8 cellular contexts compared by ENCODE assay signal in the genomic region with DNA sequence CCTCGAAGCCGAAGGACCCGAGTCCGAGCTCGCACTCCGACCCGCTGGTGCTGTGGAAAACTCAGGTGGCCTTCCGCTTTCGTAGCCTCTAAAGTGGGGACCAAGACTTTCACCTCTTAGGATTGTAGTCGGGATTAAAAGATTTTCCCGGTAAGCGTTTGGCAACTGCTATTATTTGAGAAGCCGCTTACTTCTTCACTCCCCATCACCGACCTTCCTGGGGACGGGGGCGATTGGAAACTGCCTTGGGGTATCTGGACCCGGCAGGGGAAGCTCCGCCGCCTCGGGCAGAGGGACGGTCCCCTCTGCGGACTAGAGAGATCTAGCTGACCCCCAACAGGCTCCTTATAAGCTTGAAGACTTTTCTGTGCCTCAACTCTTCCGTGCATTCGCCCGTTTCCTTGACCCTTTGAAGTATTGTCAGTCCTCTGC. TPM values are rescaled to one million over a fixed set of nuclear protein-coding genes. Genes with fewer than 3 reads are reported as not detected.
DNase-seq lines count a peak whose midpoint lies in the region; ATAC-seq, FAIRE-seq and TF ChIP-seq lines count a peak whose summit lies in the region.

No MANE protein-coding gene starts in this region.

- peaks cover 65% of the 10 kb centered on the region for H3K4me1 Mint-ChIP-seq in HFFc6 (ENCODE audit: low read depth)
- H3K4me1 Mint-ChIP-seq in memory B cell: peaks cover 15% of the 10 kb centered on the region

- TF ChIP-seq POLR2A in body of pancreas (IDR thresholded peaks at IDR 0.05) (no peak), uterus (IDR thresholded peaks at IDR 0.05) (no peak)

- no peak for FAIRE-seq in frontal cortex (lab: Jason Lieb, UNC)

- H3K79me2 ChIP-seq in ACC112 (ENCODE audit: control insufficient read depth, insufficient read depth, low read length, unreplicated experiment): peaks cover 42% of the 10 kb centered on the region

- H2AFZ ChIP-seq in ACC112 (ENCODE audit: low read length, unreplicated experiment): peak overlapping the region; percentile 5

- H3K9me3 Mint-ChIP-seq in HFFc6: no peaks in the 10 kb centered on the region
- no peaks in the 10 kb centered on the region for H3K9me3 Mint-ChIP-seq in memory B cell

- H3K27me3 ChIP-seq in ACC112 (ENCODE audit: insufficient read depth, low read length) (no peaks in the 10 kb centered on the region), body of pancreas (no peaks in the 10 kb centered on the region), uterus (no peaks in the 10 kb centered on the region)

- H3K4me3 ChIP-seq in ACC112 (ENCODE audit: low read depth, low read length) (peak overlapping the region; percentile 87), body of pancreas (peak overlapping the region; percentile 54 to 61), uterus (peak overlapping the region; percentile 54 to 90)

- H3K9me3 ChIP-seq in body of pancreas (no peaks in the 10 kb centered on the region), uterus (no peaks in the 10 kb centered on the region)

- peaks cover 46% of the 10 kb centered on the region for H3K4me1 ChIP-seq in ACC112 (ENCODE audit: control insufficient read depth, insufficient read depth, low read length, unreplicated experiment)
- H3K4me1 ChIP-seq in body of pancreas: peaks cover 42% of the 10 kb centered on the region
- H3K4me1 ChIP-seq in uterus: peaks cover 8 to 19% of the 10 kb centered on the region in 2 donors

- H3K27me3 Mint-ChIP-seq in HFFc6 (ENCODE audit: insufficient read depth) (no peaks in the 10 kb centered on the region), memory B cell (peaks cover 2% of the 10 kb centered on the region)

- no peaks in the 10 kb centered on the region; the same call in 1 of the 2 replicates for H3K36me3 ChIP-seq in ACC112 (ENCODE audit: insufficient read depth, low read length)
- H3K36me3 ChIP-seq in body of pancreas (replicated peaks in 1 of 2; ENCODE audit: insufficient read depth in 1 of 2, low read depth in 2 of 2): no peaks in the 10 kb centered on the region
- H3K36me3 ChIP-seq in uterus: no peaks in the 10 kb centered on the region

- H3K27ac Mint-ChIP-seq in HFFc6 (peak overlapping the region; percentile 77), memory B cell (peak overlapping the region; percentile 90)

- H3K4me3 Mint-ChIP-seq in HFFc6: peak overlapping the region; percentile 91
- peak overlapping the region; percentile 78 for H3K4me3 Mint-ChIP-seq in memory B cell

- no peak for DNase-seq in HFFc6
- DNase-seq in body of pancreas: no peak
- peak in 1 of 2 donors; percentile 16 for DNase-seq in memory B cell (ENCODE audit: low spot score in 2 of 2)
- DNase-seq in uterus: no peak
- DNase-seq in foreskin melanocyte: no peak
- no peak for DNase-seq in frontal cortex (ENCODE audit: low spot score in 2 of 2)

- no peak for ATAC-seq in body of pancreas
- ATAC-seq in memory B cell (ENCODE audit: low read depth): no peak
- ATAC-seq in HG03139 (IDR thresholded peaks at IDR 0.05; ENCODE audit: unreplicated experiment): no peak

- 0 to 1% methylated on average over 19 to 25 of the region's 25 CpGs for WGBS in body of pancreas, 2 donors

- TF ChIP-seq CTCF in HFFc6 (IDR thresholded peaks at IDR 0.05): no peak
- no peak for TF ChIP-seq CTCF in body of pancreas (IDR thresholded peaks at IDR 0.05)
- TF ChIP-seq CTCF in uterus (IDR thresholded peaks at IDR 0.05): no peak

- H3K36me3 Mint-ChIP-seq in HFFc6 (ENCODE audit: low read depth): peaks cover 5% of the 10 kb centered on the region; the same call in 1 of the 2 replicates
- H3K36me3 Mint-ChIP-seq in memory B cell: no peaks in the 10 kb centered on the region

- H3K27ac ChIP-seq in ACC112 (ENCODE audit: low read depth, low read length) (peak overlapping the region; percentile 25; the same call in 1 of the 2 replicates), body of pancreas (peak overlapping the region in 3 of 4 donors; percentile 57 to 86 (median 83)), uterus (peak overlapping the region; percentile 89 to 92)

- intact Hi-C loops in body of pancreas (cut with DNase I) (no loop called here), uterus (cut with DNase I; ENCODE audit: low total_unique reads) (no loop called here)

RNA-seq across cellular contexts. Expression of gene TRAFD1, which starts 0.7 kb away (rescaled TPM):
- total RNA-seq in HFFc6 (2021; fragmentation: NEBNext Ultra II Directional; extraction: Animal tissue kit (Norgen Biotek cat#: 25700)): 10 to 100 TPM; 22.8 to 25.1 (median 24.0) TPM
- total RNA-seq in body of pancreas (10 to 100 TPM; 13.2 to 15.3 TPM), uterus (10 to 100 TPM; 29.1 to 51.6 (median 34.4) TPM), frontal cortex (53.4 TPM)

RNA-seq across cellular contexts. Expression of gene NAA25, which starts 17.4 kb away (rescaled TPM):
- 10 to 100 TPM; 21.2 to 26.8 (median 23.8) TPM for total RNA-seq in HFFc6 (2021; fragmentation: NEBNext Ultra II Directional; extraction: Animal tissue kit (Norgen Biotek cat#: 25700))
- total RNA-seq in body of pancreas: 10 to 100 TPM; 12.5 to 17.6 TPM
- total RNA-seq in uterus: 10 to 100 TPM in 3 of 4 donors, 1 to 10 TPM in 1; 5.3 to 57.4 (median 33.9) TPM
- total RNA-seq in frontal cortex: 29.8 TPM

Comparison
In these comparisons a context has a peak if more than half of its experiments do, and no peak if none do; other contexts are left out.
1. H3K27ac ChIP-seq: peak in every context shown above with its lines; median percentile 90 in uterus; 83 in body of pancreas; 25 in ACC112.